ENCODE assay signal across 8 cellular contexts in the genomic region with DNA sequence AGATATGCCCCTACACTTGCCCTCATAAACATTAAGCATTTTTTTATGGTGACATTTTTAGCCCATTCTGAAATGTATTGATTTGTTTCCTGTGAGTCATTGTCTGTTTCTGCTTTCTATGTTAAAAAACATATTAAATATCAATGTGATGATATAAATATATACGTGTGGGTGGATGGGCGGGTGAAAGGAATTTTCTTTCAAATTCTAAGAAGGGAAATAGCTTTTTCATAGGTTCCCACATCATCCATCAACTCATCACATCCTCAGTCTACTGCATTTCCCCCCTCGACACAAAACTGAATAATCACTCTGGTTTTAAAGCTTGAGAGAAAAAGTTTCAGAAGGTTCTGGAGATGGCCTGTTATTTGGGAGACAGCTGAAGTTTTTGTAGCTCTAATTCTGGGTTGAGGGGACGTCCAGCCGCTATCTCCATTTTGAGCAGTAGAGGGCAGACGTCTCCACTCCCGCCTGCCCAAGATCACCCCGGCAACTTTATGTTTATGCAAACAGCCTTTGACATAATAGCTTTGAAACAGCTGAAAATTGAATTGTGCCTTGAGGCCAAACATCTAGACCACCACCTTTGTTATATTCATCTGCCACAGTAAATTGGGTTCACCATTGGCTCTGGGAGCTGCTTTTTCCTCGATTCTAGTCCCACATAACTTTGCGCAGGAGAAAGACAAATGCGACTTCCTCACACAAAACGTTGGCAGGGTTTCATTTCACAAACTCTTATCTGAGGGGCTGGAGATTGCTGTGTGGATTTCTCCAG.
A peak's percentile ranks its signal among the peaks of the same experiment; 100 is the strongest.
DNase-seq lines count a peak whose midpoint lies in the region; ATAC-seq and TF ChIP-seq lines count a peak whose summit lies in the region.

No MANE protein-coding gene starts in this region.

- H3K4me3 ChIP-seq in SJSA1 (no peak overlapping the region), heart left ventricle (peak overlapping the region in 11 of 12 donors; percentile 2 to 44 (median 27)), prostate gland (no peak overlapping the region)

- intact Hi-C loops in heart left ventricle (cut with DNase I) (loop anchor here (2.0 to 10.0 kb wide), 12 partner anchors 87 to 1060 kb away; no protein-coding TSS in a partner anchor), prostate gland (cut with DNase I) (loop anchor here (5.0 kb wide), 2 partner anchors 102 to 1027 kb away; no protein-coding TSS in a partner anchor)

- ATAC-seq in GM19328 (IDR thresholded peaks at IDR 0.05; ENCODE audit: unreplicated experiment), result peak; percentile 57
- peak; percentile 59 for ATAC-seq in activated naive CD8-positive, alpha-beta T cell treated with anti-CD3 and anti-CD28 coated beads, Interleukin-2, amount 50 U/mL, for 24 hours
- peak in 3 of 4 donors; percentile 82 to 86 (median 83) for ATAC-seq in heart left ventricle

- TF ChIP-seq POLR2A in heart left ventricle (IDR thresholded peaks at IDR 0.05), result no peak
- no peak for TF ChIP-seq POLR2A in prostate gland (IDR thresholded peaks at IDR 0.05)

- WGBS in heart left ventricle, 4 donors, result 10 to 18% (median 15%) methylated on average over 12 of the region's 12 CpGs
- 13% methylated on average over 12 of the region's 12 CpGs for WGBS in prostate gland

- no peaks in the 10 kb centered on the region for H3K36me3 Mint-ChIP-seq in activated naive CD8-positive, alpha-beta T cell treated with anti-CD3 and anti-CD28 coated beads, Interleukin-2, amount 50 U/mL, for 24 hours (ENCODE audit: low read depth)

- H3K4me1 Mint-ChIP-seq in activated naive CD8-positive, alpha-beta T cell treated with anti-CD3 and anti-CD28 coated beads, Interleukin-2, amount 50 U/mL, for 24 hours, result peaks cover 9% of the 10 kb centered on the region

- H3K9me3 ChIP-seq in SJSA1 (replicated peaks), result no peaks in the 10 kb centered on the region
- no peaks in the 10 kb centered on the region for H3K9me3 ChIP-seq in heart left ventricle
- no peaks in the 10 kb centered on the region for H3K9me3 ChIP-seq in prostate gland

- H3K27me3 ChIP-seq in SJSA1 (replicated peaks) (no peaks in the 10 kb centered on the region), heart left ventricle (no peaks in the 10 kb centered on the region), prostate gland (replicated peaks; ENCODE audit: insufficient read depth) (no peaks in the 10 kb centered on the region)

- H3K4me1 ChIP-seq in SJSA1 (replicated peaks), result no peaks in the 10 kb centered on the region; the same call in 1 of the 2 replicates
- H3K4me1 ChIP-seq in heart left ventricle, result peaks cover 0 to 10% (median 5%) of the 10 kb centered on the region in 12 donors
- no peaks in the 10 kb centered on the region for H3K4me1 ChIP-seq in prostate gland (replicated peaks)

- no peak overlapping the region for H3K27ac Mint-ChIP-seq in activated naive CD8-positive, alpha-beta T cell treated with anti-CD3 and anti-CD28 coated beads, Interleukin-2, amount 50 U/mL, for 24 hours

- H3K4me3 Mint-ChIP-seq in activated naive CD8-positive, alpha-beta T cell treated with anti-CD3 and anti-CD28 coated beads, Interleukin-2, amount 50 U/mL, for 24 hours, result no peak overlapping the region

- peak; percentile 73 to 92 (median 84) for TF ChIP-seq CTCF in heart left ventricle (IDR thresholded peaks at IDR 0.05)
- peak; percentile 41 to 61 (median 49) for TF ChIP-seq CTCF in prostate gland (IDR thresholded peaks at IDR 0.05)

- DNase-seq in AML-193 (lab: John Stamatoyannopoulos, UW), result peak; percentile 11 to 40
- DNase-seq in Kasumi-1 (lab: John Stamatoyannopoulos, UW), result peak; percentile 57 to 71
- peak; percentile 68 to 75 for DNase-seq in SJSA1 (ENCODE audit: low read depth in 1 of 2, low spot score in 2 of 2)
- DNase-seq in activated naive CD8-positive, alpha-beta T cell treated with anti-CD3 and anti-CD28 coated beads, Interleukin-2, amount 50 U/mL, for 24 hours, result peak; percentile 49
- DNase-seq in heart left ventricle, result peak; percentile 30 to 61 (median 57)
- peak; percentile 16 for DNase-seq in prostate gland (ENCODE audit: low spot score)
- no peak for DNase-seq in NCI-H510A (lab: John Stamatoyannopoulos, UW)

- H3K27me3 Mint-ChIP-seq in activated naive CD8-positive, alpha-beta T cell treated with anti-CD3 and anti-CD28 coated beads, Interleukin-2, amount 50 U/mL, for 24 hours, result peaks cover 6% of the 10 kb centered on the region

- H3K27ac ChIP-seq in SJSA1 (no peak overlapping the region), heart left ventricle (peak overlapping the region in 7 of 12 donors; percentile 28 to 60 (median 48)), prostate gland (no peak overlapping the region)

- no peaks in the 10 kb centered on the region for H3K9me3 Mint-ChIP-seq in activated naive CD8-positive, alpha-beta T cell treated with anti-CD3 and anti-CD28 coated beads, Interleukin-2, amount 50 U/mL, for 24 hours

- no peaks in the 10 kb centered on the region for H3K36me3 ChIP-seq in SJSA1
- no peaks in the 10 kb centered on the region for H3K36me3 ChIP-seq in heart left ventricle
- no peaks in the 10 kb centered on the region for H3K36me3 ChIP-seq in prostate gland

Comparison
In these comparisons a context has a peak if more than half of its experiments do, and no peak if none do; other contexts are left out.
1. H3K27ac ChIP-seq: peak in heart left ventricle (7 of 12); none in SJSA1 (single experiment) and prostate gland (0 of 2).
2. H3K4me3 ChIP-seq: peak in heart left ventricle (11 of 12); none in SJSA1 (single experiment) and prostate gland (0 of 2).
3. Peak in every context shown above with its lines, with median percentiles within 50 percentile points of each other: ATAC-seq.